ENCODE assay signal across 15 cellular contexts in genomic region chr10:99360935-99361334, GRCh38. TPM values are rescaled to one million over a fixed set of nuclear protein-coding genes. Genes with fewer than 3 reads are reported as not detected.
DNase-seq lines count a peak whose midpoint lies in the region; ATAC-seq, FAIRE-seq and TF ChIP-seq lines count a peak whose summit lies in the region.
"Had no signal": no experiment of that assay in that cellular context is flagged by ENCODE, and none has a peak within 500 bp of the region (broad histone marks: within the 10 kb centered on the region; RNA-seq: fewer than 3 reads in every experiment).

No MANE protein-coding gene starts in this region.

- in situ Hi-C loops in K562 (cut with MboI), result no loop called here

- H3K27ac ChIP-seq in DND-41 (ENCODE audit: low read length) (no peak overlapping the region), K562 (ENCODE audit: extremely low read depth, low read depth, low read length) (no peak overlapping the region), right lobe of liver (no peak overlapping the region)

- no peak for TF ChIP-seq EP300 in K562 (IDR thresholded peaks at IDR 0.05; ENCODE audit: low read length)

- ATAC-seq in DND-41 (ENCODE audit: insufficient read depth, low read depth), result no peak
- peak; percentile 66 for ATAC-seq in K562
- ATAC-seq in right lobe of liver, result peak in 3 of 4 donors; percentile 39 to 64 (median 54)
- no peak for ATAC-seq in GM19351 (IDR thresholded peaks at IDR 0.05; ENCODE audit: unreplicated experiment)

- CTCF ChIA-PET in K562 (lab: Yijun Ruan, JAX; ENCODE audit: low intra/inter-chr PET ratio), result no interaction called here

- H3K4me1 ChIP-seq in DND-41 (ENCODE audit: insufficient read depth, low read length), result no peaks in the 10 kb centered on the region
- no peaks in the 10 kb centered on the region for H3K4me1 ChIP-seq in K562 (replicated peaks in 1 of 2; ENCODE audit: control insufficient read depth in 2 of 2, insufficient read depth in 2 of 2, low read length in 2 of 2)
- no peaks in the 10 kb centered on the region for H3K4me1 ChIP-seq in right lobe of liver

- H3K4me2 ChIP-seq in DND-41 (ENCODE audit: insufficient read depth, low read length), result no peak overlapping the region
- no peak overlapping the region for H3K4me2 ChIP-seq in K562 (ENCODE audit: insufficient read depth, low read length)

- WGBS in K562 (ENCODE audit: insufficient coverage, low coverage, missing lambda C conversion rate), result 0% methylated on average over 5 of the region's 5 CpGs
- 36% methylated on average over 4 of the region's 5 CpGs for WGBS in right lobe of liver (ENCODE audit: insufficient coverage, low coverage, low lambda C conversion rate, missing lambda C conversion rate)

- H3K4me3 ChIP-seq in DND-41 (ENCODE audit: low read depth in 1 of 2, low read length in 2 of 2) (no peak overlapping the region), LNCaP clone FGC (ENCODE audit: low read depth, low read length) (no peak overlapping the region), K562 (no peak overlapping the region), right lobe of liver (no peak overlapping the region)

- no peaks in the 10 kb centered on the region for H3K36me3 ChIP-seq in DND-41 (ENCODE audit: insufficient read depth, low read length)
- no peaks in the 10 kb centered on the region for H3K36me3 ChIP-seq in K562 (ENCODE audit: control insufficient read depth, insufficient read depth, low read length)
- H3K36me3 ChIP-seq in right lobe of liver, result no peaks in the 10 kb centered on the region

- H3K9me1 ChIP-seq in K562 (ENCODE audit: control insufficient read depth, insufficient read depth, low read length), result no peaks in the 10 kb centered on the region

- intact Hi-C loops in K562 (cut with micrococcal nuclease) (no loop called here), right lobe of liver (cut with DNase I) (no loop called here)

- FAIRE-seq in K562 (lab: Jason Lieb, UNC), result no peak

- H3K9me3 ChIP-seq in DND-41 (ENCODE audit: insufficient read depth, low read length, severe bottlenecking) (no peaks in the 10 kb centered on the region), K562 (replicated peaks; ENCODE audit: control insufficient read depth, insufficient read depth, low read depth, low read length) (no peaks in the 10 kb centered on the region), right lobe of liver (no peaks in the 10 kb centered on the region)

- TF ChIP-seq CTCF in DND-41 (IDR thresholded peaks at IDR 0.05; ENCODE audit: borderline replicate concordance, extremely low read depth, low read length, poor library complexity, severe bottlenecking) (peak; percentile 5), LNCaP clone FGC (IDR thresholded peaks at IDR 0.05; ENCODE audit: control insufficient read depth, extremely low read depth, insufficient read depth) (peak; percentile 40), K562 (IDR thresholded peaks at IDR 0.05 in 2 of 3, conservative IDR thresholded peaks at IDR 0.05 in 1 of 3; ENCODE audit: insufficient read depth in 2 of 3, low read depth in 1 of 3, low read length in 3 of 3) (peak in 1 of 3 experiments; percentile 11; a peak in 1 of 6 replicates), right lobe of liver (IDR thresholded peaks at IDR 0.05) (peak in 1 of 4 donors; percentile 15)

- H3K79me2 ChIP-seq in DND-41 (ENCODE audit: insufficient read depth, low read length) (no peaks in the 10 kb centered on the region), K562 (ENCODE audit: control insufficient read depth, insufficient read depth, low read length) (no peaks in the 10 kb centered on the region)

- peaks cover 18% of the 10 kb centered on the region for H3K27me3 ChIP-seq in DND-41 (ENCODE audit: insufficient read depth, low read length, poor library complexity)
- peaks cover 0 to 24% of the 10 kb centered on the region in 2 experiments; a peak in 3 of 5 replicates for H3K27me3 ChIP-seq in K562 (ENCODE audit: control insufficient read depth in 2 of 2, insufficient read depth in 2 of 2, low read length in 2 of 2)
- H3K27me3 ChIP-seq in right lobe of liver, result no peaks in the 10 kb centered on the region

- BruUV-seq in K562 (replicated peaks; lab: Mats Ljungman, UMichigan), result no TSS peak

- H4K20me1 ChIP-seq in DND-41 (ENCODE audit: insufficient read depth, low read length) (no peaks in the 10 kb centered on the region), K562 (replicated peaks; ENCODE audit: control insufficient read depth, insufficient read depth, low read length) (no peaks in the 10 kb centered on the region)

- no peak overlapping the region for H3K9ac ChIP-seq in DND-41 (ENCODE audit: low read depth, low read length)
- no peak overlapping the region for H3K9ac ChIP-seq in K562 (ENCODE audit: insufficient read depth in 1 of 2, low read depth in 2 of 2, low read length in 2 of 2)

- no peak overlapping the region for H2AFZ ChIP-seq in DND-41 (ENCODE audit: low read depth, low read length)
- H2AFZ ChIP-seq in K562 (ENCODE audit: low read depth, low read length), result no peak overlapping the region

- TF ChIP-seq POLR2A in K562 (conservative IDR thresholded peaks at IDR 0.05) (no peak), right lobe of liver (IDR thresholded peaks at IDR 0.05) (no peak)

- peak in 1 of 2 experiments; percentile 20; a peak in 1 of 4 replicates for TF ChIP-seq RAD21 in K562 (CRISPR knock-in tag; conservative IDR thresholded peaks at IDR 0.05 in 1 of 2, IDR thresholded peaks at IDR 0.05 in 1 of 2)

- DNase-seq in DND-41 (no peak), LNCaP clone FGC (ENCODE audit: low read depth) (no peak), K562 (ENCODE audit: extremely low read depth in 1 of 4, low spot score in 3 of 4) (peak in 1 of 4 experiments; percentile 1), right lobe of liver (no peak), LoVo (ENCODE audit: low spot score) (no peak), NOMO-1 treated with dmso at 0.1 percent for 144 hours (lab: John Stamatoyannopoulos, UW; ENCODE audit: unreplicated experiment) (no peak), hypothalamus (lab: John Stamatoyannopoulos, UW) (no peak)
- DNase-seq: GF-D8, NCI-H1417 treated with DMSO at 0.1 percent for 48 hours, NCI-H2029, NCI-H2171 treated with DMSO at 0.1 percent for 48 hours, NCI-H748 treated with DMSO at 0.1 percent for 48 hours, SHP77 had no signal

- POLR2A ChIA-PET in K562 (lab: Yijun Ruan, JAX), result interaction anchor here (1.0 kb wide), 1 partner anchor 9 kb away, joined by 4 read pairs; no protein-coding TSS in a partner anchor

TF ChIP-seq in K562, 482 proteins besides CTCF, POLR2A, EP300 and RAD21 (continues in another document):
- TF ChIP-seq ZNF311 (CRISPR knock-in tag; IDR thresholded peaks at IDR 0.05) (no peak), NFATC3 (IDR thresholded peaks at IDR 0.05) (no peak), CBX1 (IDR thresholded peaks at IDR 0.05; ENCODE audit: low read depth) (no peak), ZNF143 (CRISPR knock-in tag; IDR thresholded peaks at IDR 0.05) (no peak), AFF4 (CRISPR knock-in tag; IDR thresholded peaks at IDR 0.05) (no peak)

RNA-seq across cellular contexts. Expression of gene CNNM1, which starts 31.8 kb away (rescaled TPM):
- total RNA-seq in K562 (2011; cell fraction: chromatin; rRNA removed; ENCODE audit: low replicate concordance), result not detected in 2 replicates
- not detected in 2 replicates for total RNA-seq in K562 (2011; cell fraction: nucleolus; rRNA removed)
- total RNA-seq in K562 (2011; cell fraction: nucleoplasm; rRNA removed), result not detected in 2 replicates
- total RNA-seq in K562 (2014; rRNA removed) (not detected in 2 replicates), K562 (2014; rRNA removed; fragmentation: Illumina TruSeq; extraction: Trizol) (not detected in 2 replicates), K562 (2015; rRNA removed; fragmentation: Illumina TruSeq; extraction: Trizol) (not detected in 2 replicates), K562 (2021) (not detected in 2 replicates), right lobe of liver (under 1 TPM; 0.12 to 0.40 (median 0.20) TPM)
- polyA plus RNA-seq in K562 (2011; rRNA removed) (not detected in 2 replicates), K562 (2014; fragmentation: Illumina TruSeq; extraction: Trizol) (not detected in 2 replicates), K562 (2014; fragmentation: Nextera tagmentation; extraction: Ambion mirVana) (not detected), K562 (2014; rRNA removed) (not detected in 2 replicates)
- not detected in 2 replicates for polyA plus RNA-seq in K562 (2011; cell fraction: cytosol; rRNA removed)
- not detected in 2 replicates for polyA plus RNA-seq in K562 (2011; cell fraction: nucleus; rRNA removed)
- 0.01 TPM in 1 of 2 replicates, not detected in the other for polyA plus RNA-seq in K562 (2012)
- polyA minus RNA-seq in K562 (2011; rRNA and poly(A)+ RNA removed), result not detected in 2 replicates
- not detected in 2 replicates for polyA minus RNA-seq in K562 (2011; cell fraction: cytosol; rRNA and poly(A)+ RNA removed)
- polyA minus RNA-seq in K562 (2011; cell fraction: nucleus; rRNA and poly(A)+ RNA removed), result not detected in 2 replicates
- total RNA-seq: H4 had no signal

Comparison
In these comparisons a context has a peak if more than half of its experiments do, and no peak if none do; other contexts are left out.
1. ATAC-seq: peak in K562 (single experiment) and right lobe of liver (3 of 4); none in DND-41 (single experiment) and GM19351 (single experiment).